1 cellular context compared by ENCODE assay signal in the genomic region with DNA sequence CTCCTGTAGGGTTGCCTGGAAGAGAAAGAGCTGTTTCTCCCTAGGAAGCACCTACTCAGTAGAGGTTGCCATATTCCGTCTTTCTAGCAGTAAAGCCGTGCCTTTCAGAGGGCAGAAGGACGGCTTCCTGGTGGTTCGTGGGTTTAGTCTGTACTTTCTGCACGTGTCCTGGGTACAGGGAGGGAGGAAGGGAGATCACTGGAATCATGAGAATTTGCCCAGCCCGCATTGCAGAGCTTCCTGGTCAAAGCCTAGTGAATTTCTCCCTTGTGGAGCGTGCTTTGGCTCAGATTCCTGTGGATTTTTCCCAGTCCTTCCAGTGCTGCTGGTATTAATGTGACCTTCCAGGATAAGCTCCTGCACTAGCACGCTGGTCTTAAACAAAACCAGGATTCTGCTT.
TF ChIP-seq lines count a peak whose summit lies in the region.

No MANE protein-coding gene starts in this region.

TF ChIP-seq in H1, 55 proteins besides CTCF, POLR2A, EP300 and RAD21 (continued from another document):
- TF ChIP-seq NRF1 (IDR thresholded peaks at IDR 0.05; ENCODE audit: low read depth, low read length) = no peak
- no peak for TF ChIP-seq TCF12 (IDR thresholded peaks at IDR 0.05; ENCODE audit: low read depth, low read length)
- TF ChIP-seq SIX5 (IDR thresholded peaks at IDR 0.05; ENCODE audit: low read depth, low read length) = no peak
- TF ChIP-seq FOSL1 (IDR thresholded peaks at IDR 0.05; ENCODE audit: insufficient read depth, low read depth, low read length) = no peak
- TF ChIP-seq MAFK (IDR thresholded peaks at IDR 0.05; ENCODE audit: low read depth, low read length) = no peak
- no peak for TF ChIP-seq TBP (IDR thresholded peaks at IDR 0.05; ENCODE audit: low read depth, low read length)
- no peak for TF ChIP-seq TEAD4 (IDR thresholded peaks at IDR 0.05; ENCODE audit: low read depth, low read length)
- TF ChIP-seq SP1 (IDR thresholded peaks at IDR 0.05; ENCODE audit: low read depth, low read length) = no peak
- TF ChIP-seq CHD2 (IDR thresholded peaks at IDR 0.05; ENCODE audit: low read length) = no peak
- TF ChIP-seq SP4 (IDR thresholded peaks at IDR 0.05; ENCODE audit: low read length) = no peak
- TF ChIP-seq ZNF274 (IDR thresholded peaks at IDR 0.05; ENCODE audit: borderline replicate concordance, extremely low read depth, low read length) = no peak
- TF ChIP-seq CBX8 (IDR thresholded peaks at IDR 0.05; ENCODE audit: borderline replicate concordance, low read depth, low read length) = no peak
